8 cellular contexts compared by ENCODE assay signal in the genomic region with DNA sequence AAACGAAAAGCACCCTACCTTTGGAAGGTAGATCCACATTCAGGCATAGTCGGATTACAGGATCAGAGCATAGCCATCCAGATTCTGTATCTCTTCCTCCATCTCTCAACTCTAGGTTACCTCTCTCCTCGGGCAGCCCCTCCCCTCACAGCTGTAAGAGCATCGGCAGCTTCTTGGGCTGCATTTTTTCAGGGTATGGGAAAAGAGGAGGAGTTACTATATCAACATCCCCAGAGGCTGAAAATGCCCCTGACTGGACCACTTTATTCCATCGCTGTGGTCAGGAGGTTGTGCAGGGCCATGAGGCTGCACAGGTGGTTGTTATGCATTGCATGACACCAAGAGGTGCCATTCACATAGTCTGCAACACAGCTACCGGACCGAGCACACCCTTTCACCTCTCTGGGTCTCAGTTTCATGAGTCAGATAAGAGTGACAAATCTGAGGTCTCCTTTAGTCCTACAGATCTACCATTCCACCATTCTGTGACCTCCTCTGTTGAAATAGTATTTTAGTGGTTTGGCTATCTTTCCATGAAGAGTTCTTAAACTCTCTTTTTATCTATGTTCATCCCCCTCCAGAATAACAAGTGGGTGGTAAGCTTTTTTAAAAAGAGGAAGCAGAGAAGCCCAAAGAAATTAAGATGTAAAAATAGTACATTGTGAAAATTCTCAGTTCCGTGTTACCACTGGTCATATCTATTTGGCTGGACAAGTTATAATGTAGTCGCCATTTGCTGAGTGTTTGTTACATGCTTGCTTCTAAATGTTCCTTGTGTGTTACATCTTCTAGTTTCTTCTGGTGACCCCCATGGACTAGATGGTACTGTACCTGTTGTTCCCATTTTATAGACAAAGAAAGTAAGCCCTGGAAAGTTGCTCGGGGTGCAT. TPM values are rescaled to one million over a fixed set of nuclear protein-coding genes. Genes with fewer than 3 reads are reported as not detected.
A peak's percentile ranks its signal among the peaks of the same experiment; 100 is the strongest.
DNase-seq lines count a peak whose midpoint lies in the region; ATAC-seq and TF ChIP-seq lines count a peak whose summit lies in the region.

No MANE protein-coding gene starts in this region.

- peak overlapping the region in 2 of 6 donors; percentile 3 to 8 for H3K27ac Mint-ChIP-seq in immature natural killer cell

- intact Hi-C loops in spleen (cut with DNase I; ENCODE audit: low total_unique reads) = no loop called here

- H3K9me3 Mint-ChIP-seq in immature natural killer cell = no peaks in the 10 kb centered on the region

- H3K27ac ChIP-seq in spleen = peak overlapping the region; percentile 48 to 83 (median 68)

- peak; percentile 73 for ATAC-seq in HG02943 (IDR thresholded peaks at IDR 0.05; ENCODE audit: low read depth, unreplicated experiment)

- 39 to 56% (median 46%) methylated on average over 10 of the region's 10 CpGs for whole genome bisulfite sequencing in spleen, 5 donors

- no peaks in the 10 kb centered on the region for H3K27me3 ChIP-seq in spleen (replicated peaks in 1 of 7)

- TF ChIP-seq CTCF in spleen (IDR thresholded peaks at IDR 0.05 in 8 of 11, conservative IDR thresholded peaks at IDR 0.05 in 3 of 11) = no peak

- H3K4me1 ChIP-seq in spleen = peaks cover 0 to 85% (median 37%) of the 10 kb centered on the region in 6 donors

- H3K4me3 ChIP-seq in spleen = peak overlapping the region; percentile 11 to 66 (median 26)

- H3K27me3 Mint-ChIP-seq in immature natural killer cell (ENCODE audit: low read depth in 3 of 3) = peaks cover 0 to 4% (median 2%) of the 10 kb centered on the region in 3 donors

- H3K36me3 ChIP-seq in spleen = no peaks in the 10 kb centered on the region

- peaks cover 0 to 4% (median 4%) of the 10 kb centered on the region in 3 donors for H3K36me3 Mint-ChIP-seq in immature natural killer cell

- no peaks in the 10 kb centered on the region for H3K9me3 ChIP-seq in spleen

- no peak overlapping the region for H3K4me3 Mint-ChIP-seq in immature natural killer cell

- peaks cover 8 to 15% of the 10 kb centered on the region in 2 donors for H3K4me1 Mint-ChIP-seq in immature natural killer cell

- DNase-seq in GM19238 (ENCODE audit: insufficient read length, low spot score) (peak; percentile 54), NOMO-1 (lab: John Stamatoyannopoulos, UW; ENCODE audit: unreplicated experiment in 2 of 2) (peak; percentile 76 to 93), spleen (no peak), RKO (ENCODE audit: low spot score) (no peak), immature natural killer cell (no peak), Ammon's horn (ENCODE audit: low spot score) (no peak), superior temporal gyrus (ENCODE audit: extremely low spot score) (no peak)

- TF ChIP-seq POLR2A in spleen (IDR thresholded peaks at IDR 0.05) = no peak

RNA-seq across cellular contexts. Expression of a gene that starts 56.6 kb away (rescaled TPM):
- 10 to 100 TPM; 14.6 to 32.0 (median 19.4) TPM for total RNA-seq in spleen
- 1 to 10 TPM; 2.5 to 4.4 (median 4.3) TPM for polyA plus RNA-seq in spleen
- 10 to 100 TPM in 1 of 3 donors, 1 to 10 TPM in 2; 7.0 to 10.4 (median 8.2) TPM for polyA plus RNA-seq in immature natural killer cell

Comparison
In these comparisons a context has a peak if more than half of its experiments do, and no peak if none do; other contexts are left out.
1. DNase-seq: peak in GM19238 (single experiment) and NOMO-1 (2 of 2); none in spleen (single experiment), RKO (single experiment), immature natural killer cell (0 of 3), Ammon's horn (single experiment) and superior temporal gyrus (single experiment).